In the genomic region with DNA sequence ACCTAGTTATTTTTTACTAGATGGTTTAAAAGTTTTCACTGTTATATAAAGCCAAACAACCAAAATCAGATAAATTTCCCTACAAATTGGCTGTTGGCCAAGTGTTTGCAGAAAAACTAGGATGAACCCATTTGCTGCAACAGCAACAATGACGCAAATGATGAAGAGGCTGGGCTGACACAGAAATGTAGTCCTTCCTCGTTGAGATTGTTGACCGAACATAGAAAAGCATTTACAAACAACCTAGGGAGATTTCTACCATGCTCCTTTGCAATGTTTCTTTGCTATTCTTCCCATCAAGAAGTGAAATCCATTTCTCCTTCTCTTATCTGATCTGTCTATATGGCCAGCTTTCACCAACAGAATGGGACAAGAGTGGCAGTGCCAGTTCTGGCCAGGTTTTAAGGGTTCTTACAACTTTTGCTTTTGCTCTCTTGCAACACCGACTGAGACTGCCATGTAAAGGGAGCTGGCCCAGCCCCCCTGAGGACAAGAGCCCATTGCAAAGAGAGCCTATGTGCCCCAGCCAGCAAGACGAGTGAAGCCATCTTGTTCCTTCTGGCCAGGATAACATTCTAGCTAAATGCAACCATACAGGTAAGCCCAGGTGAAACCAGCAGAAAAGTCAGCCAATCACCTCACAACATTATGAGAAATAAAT, we compare ENCODE assay signal across 29 cellular contexts.
A peak's percentile ranks its signal among the peaks of the same experiment; 100 is the strongest.
DNase-seq lines count a peak whose midpoint lies in the region; ATAC-seq, FAIRE-seq and TF ChIP-seq lines count a peak whose summit lies in the region.
"Had no signal": no experiment of that assay in that cellular context is flagged by ENCODE, and none has a peak within 500 bp of the region (broad histone marks: within the 10 kb centered on the region; RNA-seq: fewer than 3 reads in every experiment).

No MANE protein-coding gene starts in this region.

- H3K27ac ChIP-seq in PC-3 (ENCODE audit: low read length) (no peak overlapping the region), fibroblast of lung (ENCODE audit: insufficient read depth, low read length) (peak overlapping the region; percentile 77), osteoblast (ENCODE audit: low read depth, low read length) (peak overlapping the region; percentile 79)
- H3K27ac ChIP-seq: RWPE1, tibial nerve had no signal

- H3K79me2 ChIP-seq in PC-3 (ENCODE audit: low read length) (no peaks in the 10 kb centered on the region), fibroblast of lung (ENCODE audit: control insufficient read depth, insufficient read depth, low read length) (no peaks in the 10 kb centered on the region), osteoblast (ENCODE audit: insufficient read depth, low read length) (no peaks in the 10 kb centered on the region)

- no peak for FAIRE-seq in HTR-8/SVneo (lab: Jason Lieb, UNC)
- FAIRE-seq: GM18507 had no signal

- H3K36me3 ChIP-seq in PC-3 (ENCODE audit: low read depth, low read length) (no peaks in the 10 kb centered on the region), fibroblast of lung (ENCODE audit: control insufficient read depth, insufficient read depth, low read length) (no peaks in the 10 kb centered on the region), osteoblast (ENCODE audit: insufficient read depth, low read length) (no peaks in the 10 kb centered on the region)
- H3K36me3 ChIP-seq: sigmoid colon, tibial nerve had no signal

- DNase-seq in HCEC 1CT: peak; percentile 49
- peak; percentile 11 for DNase-seq in PC-3
- DNase-seq in fibroblast of lung (ENCODE audit: low read depth in 2 of 2): peak in 1 of 2 donors; percentile 53
- DNase-seq in osteoblast (ENCODE audit: insufficient read length, low spot score, missing footprints): no peak
- no peak for DNase-seq in kidney glomerular epithelial cell (lab: John Stamatoyannopoulos, UW)
- no peak for DNase-seq in HTR-8/SVneo (ENCODE audit: insufficient read length, low spot score)
- no peak for DNase-seq in NCI-H1048 (lab: John Stamatoyannopoulos, UW)
- no peak for DNase-seq in posterior cingulate gyrus
- DNase-seq: activated CD4-positive, alpha-beta T cell treated with anti-CD3 and anti-CD28 coated beads, Interleukin-2, amount 50 U/mL, for 4 hours; aorta; CD4-positive, alpha-beta T cell; central memory CD4-positive, alpha-beta T cell; DMS53; GDM1; Kasumi-1; left colon; MV-4-11; natural killer cell; NCI-H1694; NCI-H2227 treated with DMSO at 0.1 percent for 48 hours; NCI-H748 treated with DMSO at 0.1 percent for 48 hours; sigmoid colon; stimulated activated naive CD8-positive, alpha-beta T cell treated with anti-CD3 and anti-CD28 coated beads, Interleukin-15, amount 100 ng/mL, for 72 hours; T-helper 9 cell had no signal

- POLR2A ChIA-PET in PC-3 (lab: Charles Lee; ENCODE audit: unreplicated experiment): no interaction called here

- BruUV-seq in PC-3 (replicated peaks; lab: Mats Ljungman, UMichigan): no TSS peak

- H3K4me1 ChIP-seq in PC-3 (ENCODE audit: insufficient read depth, low read length): peaks cover 36% of the 10 kb centered on the region
- H3K4me1 ChIP-seq in fibroblast of lung (ENCODE audit: control insufficient read depth, extremely low read depth, insufficient read depth, low read length): peaks cover 17% of the 10 kb centered on the region
- peaks cover 45% of the 10 kb centered on the region for H3K4me1 ChIP-seq in osteoblast (ENCODE audit: insufficient read depth, low read length)

- H3K4me3 ChIP-seq in PC-3 (ENCODE audit: low read length) (no peak overlapping the region), fibroblast of lung (replicated peaks in 1 of 4; ENCODE audit: control extremely low read depth in 1 of 4, insufficient read depth in 1 of 4, low read depth in 3 of 4, low read length in 4 of 4) (no peak overlapping the region), osteoblast (ENCODE audit: insufficient read depth, low read length) (no peak overlapping the region)
- H3K4me3 ChIP-seq: GM23338, sigmoid colon, tibial nerve had no signal

- CTCF ChIA-PET in PC-3 (lab: Charles Lee): no interaction called here

- intact Hi-C loops in PC-3 (cut with micrococcal nuclease): loop anchor here (5.0 kb wide), 1 partner anchor 61 kb away; no protein-coding TSS in a partner anchor
- intact Hi-C loops in posterior cingulate gyrus (cut with DNase I): no loop called here

- H4K20me1 ChIP-seq in PC-3 (ENCODE audit: low read length) (no peaks in the 10 kb centered on the region), fibroblast of lung (ENCODE audit: control insufficient read depth, extremely low read depth, insufficient read depth, low read length) (no peaks in the 10 kb centered on the region), osteoblast (ENCODE audit: insufficient read depth, low read length) (no peaks in the 10 kb centered on the region)

- H3K9ac ChIP-seq in PC-3 (ENCODE audit: low read length) (no peak overlapping the region), fibroblast of lung (ENCODE audit: insufficient read depth, low read length) (no peak overlapping the region)

- H3K27me3 ChIP-seq in PC-3 (ENCODE audit: low read length) (no peaks in the 10 kb centered on the region), fibroblast of lung (ENCODE audit: control insufficient read depth, insufficient read depth, low read length) (no peaks in the 10 kb centered on the region), osteoblast (ENCODE audit: insufficient read depth, low read length) (no peaks in the 10 kb centered on the region)
- H3K27me3 ChIP-seq: sigmoid colon, tibial nerve had no signal

- H3K4me2 ChIP-seq in PC-3 (ENCODE audit: low read length): no peak overlapping the region
- H3K4me2 ChIP-seq in fibroblast of lung (ENCODE audit: extremely low read depth, insufficient read depth, low read length): peak overlapping the region; percentile 5
- no peak overlapping the region for H3K4me2 ChIP-seq in osteoblast (ENCODE audit: insufficient read depth, low read length)
- H3K4me2 ChIP-seq: GM23338 had no signal

- ATAC-seq in PC-3: no peak
- ATAC-seq: GM23338; left colon; natural killer cell; stimulated activated naive CD8-positive, alpha-beta T cell treated with anti-CD3 and anti-CD28 coated beads, Interleukin-15, amount 100 ng/mL, for 72 hours; WTC11 had no signal

- no peaks in the 10 kb centered on the region for H3K9me3 ChIP-seq in PC-3 (ENCODE audit: low read length)
- no peaks in the 10 kb centered on the region for H3K9me3 ChIP-seq in fibroblast of lung (ENCODE audit: control insufficient read depth, insufficient read depth, low read depth, low read length)
- no peaks in the 10 kb centered on the region for H3K9me3 ChIP-seq in osteoblast (ENCODE audit: low read depth, low read length)
- H3K9me3 ChIP-seq: sigmoid colon, tibial nerve had no signal

- no peaks in the 10 kb centered on the region for H3F3A ChIP-seq in PC-3 (ENCODE audit: low read length, unreplicated experiment)

- H2AFZ ChIP-seq in PC-3 (ENCODE audit: low read length) (no peak overlapping the region), fibroblast of lung (ENCODE audit: low read length) (no peak overlapping the region), osteoblast (ENCODE audit: low read length) (no peak overlapping the region)

- TF ChIP-seq CTCF in PC-3 (conservative IDR thresholded peaks at IDR 0.05; ENCODE audit: low read depth, low read length): no peak
- TF ChIP-seq CTCF in fibroblast of lung (conservative IDR thresholded peaks at IDR 0.05 in 1 of 2, IDR thresholded peaks at IDR 0.05 in 1 of 2; ENCODE audit: low read depth in 1 of 2, low read length in 2 of 2): no peak
- no peak for TF ChIP-seq CTCF in osteoblast (IDR thresholded peaks at IDR 0.05; ENCODE audit: extremely low read depth, low read depth, low read length)

- no peaks in the 10 kb centered on the region for H3K9me2 ChIP-seq in PC-3 (replicated peaks; ENCODE audit: low read length)

Comparison
In these comparisons a context has a peak if more than half of its experiments do, and no peak if none do; other contexts are left out.
1. DNase-seq: peak in HCEC 1CT (single experiment) and PC-3 (single experiment); none in osteoblast (single experiment), kidney glomerular epithelial cell (single experiment), HTR-8/SVneo (single experiment), NCI-H1048 (single experiment) and posterior cingulate gyrus (0 of 10).